In the genomic region with DNA sequence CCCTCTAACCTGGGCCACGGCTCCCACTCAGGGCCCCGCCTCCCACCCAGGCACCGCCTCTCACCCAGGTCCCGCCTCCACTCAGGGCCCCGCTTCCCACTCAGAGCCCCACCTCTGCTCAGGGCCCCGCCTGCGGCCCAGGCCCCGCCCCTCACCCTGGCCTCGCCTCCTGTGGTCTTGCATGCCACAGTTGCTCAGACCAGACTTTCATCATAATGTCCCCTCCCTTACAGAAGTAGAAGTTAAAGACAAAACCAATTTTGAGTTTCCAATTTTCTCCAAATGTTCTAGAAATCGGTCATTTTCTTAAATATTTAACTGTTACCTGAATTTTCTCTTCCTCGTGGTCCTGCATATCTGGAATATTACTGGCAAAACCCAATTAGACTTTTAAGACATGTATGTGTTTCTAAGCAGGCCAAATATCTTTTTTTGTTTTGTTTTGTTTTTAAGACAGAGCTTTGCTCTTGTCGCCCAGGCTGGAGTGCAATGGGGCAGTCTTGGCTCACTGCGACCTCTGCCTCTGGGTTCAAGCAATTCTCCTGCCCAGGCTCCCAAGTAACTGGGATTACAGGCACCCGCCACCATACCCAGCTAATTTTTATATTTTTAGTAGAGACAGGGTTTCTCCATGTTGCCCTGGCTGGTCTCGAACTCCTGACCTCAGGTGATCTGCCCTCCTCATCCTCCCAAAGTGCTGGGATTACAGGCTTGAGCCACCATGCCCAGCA, we compare ENCODE assay signal across 8 cellular contexts.
DNase-seq lines count a peak whose midpoint lies in the region; ATAC-seq and TF ChIP-seq lines count a peak whose summit lies in the region.
"Not testable (repeated sequence)": the region's sequence is repeated elsewhere in the genome, so short reads cannot be mapped to it uniquely, and the experiment has no call there.

No MANE protein-coding gene starts in this region.

- DNase-seq in GDM1 (lab: John Stamatoyannopoulos, UW) = peak; percentile 94
- DNase-seq in HEK293T (ENCODE audit: extremely low spot score) = peak; percentile 97
- peak; percentile 20 for DNase-seq in NCI-H1694 treated with DMSO at 0.1 percent for 48 hours (lab: John Stamatoyannopoulos, UW)
- peak; percentile 62 to 79 (median 71) for DNase-seq in activated CD4-positive, CD25-positive, alpha-beta regulatory T cell (lab: John Stamatoyannopoulos, UW)
- DNase-seq in astrocyte of the hippocampus (ENCODE audit: low read depth, low spot score) = peak; percentile 81
- DNase-seq in heart right ventricle = peak; percentile 81 to 91
- DNase-seq in posterior vena cava (ENCODE audit: low spot score) = peak; percentile 98
- DNase-seq in substantia nigra (lab: John Stamatoyannopoulos, UW) = peak in 35 of 49 donors; percentile 1 to 72 (median 31)

- H3K9me3 ChIP-seq in heart right ventricle = not testable (repeated sequence)

- CTCF ChIA-PET in HEK293T (lab: Yijun Ruan, JAX) = interaction anchor here (0.6 kb wide), 1 partner anchor 11 kb away, joined by 3 read pairs; no protein-coding TSS in a partner anchor

- TF ChIP-seq CTCF in heart right ventricle (IDR thresholded peaks at IDR 0.05) = not testable (repeated sequence)

- 33 to 39% methylated on average over 12 to 13 of the region's 15 CpGs for WGBS in heart right ventricle, 2 donors

- peaks cover 0 to 10% (median 0%) of the 10 kb centered on the region in 7 donors for H3K27me3 ChIP-seq in heart right ventricle

- intact Hi-C loops in heart right ventricle (cut with DNase I); posterior vena cava (cut with DNase I): not testable (repeated sequence)

- not testable (repeated sequence) for H3K36me3 ChIP-seq in heart right ventricle

- ATAC-seq in heart right ventricle = peak; percentile 55 to 79 (median 74)

- H3K4me1 ChIP-seq in heart right ventricle = peaks cover 0 to 21% (median 13%) of the 10 kb centered on the region in 9 donors

- POLR2A ChIA-PET in HEK293T (lab: Yijun Ruan, JAX) = not testable (repeated sequence)

- H3K27ac ChIP-seq in heart right ventricle; substantia nigra (ENCODE audit: low read depth, low read length, poor library complexity, severe bottlenecking): not testable (repeated sequence)

- not testable (repeated sequence) for H3K4me3 ChIP-seq in heart right ventricle

Comparison
In these comparisons a context has a peak if more than half of its experiments do, and no peak if none do; other contexts are left out.
1. DNase-seq: peak in every context shown above with its lines; median percentile 98 in posterior vena cava; 97 in HEK293T; 94 in GDM1; 86 in heart right ventricle; 81 in astrocyte of the hippocampus; 71 in activated CD4-positive, CD25-positive, alpha-beta regulatory T cell; 31 in substantia nigra; 20 in NCI-H1694 treated with DMSO at 0.1 percent for 48 hours.